In genomic region chr7:36496576-36496975, GRCh38 we compare ENCODE assay signal across 30 cellular contexts.
"Had no signal": no experiment of that assay in that cellular context is flagged by ENCODE, and none has a peak within 500 bp of the region (broad histone marks: within the 10 kb centered on the region; RNA-seq: fewer than 3 reads in every experiment).

No MANE protein-coding gene starts in this region.

- H3K27me3 ChIP-seq: MG63, SJCRH30 had no signal

- H3K36me3 ChIP-seq: MG63, SJCRH30 had no signal

- H3K4me1 Mint-ChIP-seq: activated B cell treated with CpG ODN at 0.5 μM for 24 hours; activated naive CD4-positive, alpha-beta T cell treated with anti-CD3 and anti-CD28 coated beads, Interleukin-2, amount 50 U/mL, for 24 hours had no signal

- DNase-seq: activated B cell treated with CpG ODN at 0.5 μM for 24 hours; activated CD4-positive, alpha-beta T cell treated with anti-CD3 and anti-CD28 coated beads for 1 hour; activated CD4-positive, alpha-beta T cell treated with anti-CD3 and anti-CD28 coated beads, Interleukin-2, amount 10 ng/mL, durations not matched to agents 24 days and 14 days; activated CD4-positive, alpha-beta T cell treated with anti-CD3 and anti-CD28 coated beads, Interleukin-2, amount 50 U/mL, for 48 hours; activated CD8-positive, alpha-beta memory T cell treated with anti-CD3 and anti-CD28 coated beads, Interleukin-2, amount 10 ng/mL, durations not matched to agents 7 days and 5 days; activated effector memory CD4-positive, alpha-beta T cell treated with Interleukin-2 at 50 U/mL for 16 hours; activated naive CD4-positive, alpha-beta T cell; activated T-cell treated with anti-CD3 and anti-CD28 coated beads, Interleukin-2, amount 50 U/mL, for 24 hours; amniotic stem cell; caudate nucleus; MV-4-11; NCI-H1092 treated with DMSO at 0.1 percent for 48 hours; NCI-H1436; NCI-H1694 treated with DMSO at 0.1 percent for 48 hours; NCI-H2029 treated with DMSO at 0.1 percent for 48 hours; NCI-H345; NCI-H510A; NCI-H526 treated with DMSO at 0.1 percent for 48 hours; NCI-H82; OCI-M1; Right ventricle myocardium superior; RPMI8226; SJCRH30; SK-N-SH had no signal

- ATAC-seq: activated CD8-positive, alpha-beta memory T cell treated with anti-CD3 and anti-CD28 coated beads, Interleukin-2, amount 10 ng/mL, durations not matched to agents 7 days and 5 days; Panc1 had no signal

- H3K4me3 ChIP-seq: MG63, SJCRH30 had no signal

- H3K9ac ChIP-seq: KMS-11, SK-N-SH had no signal

- H3K4me3 Mint-ChIP-seq: activated B cell treated with CpG ODN at 0.5 μM for 24 hours; activated CD4-positive, alpha-beta T cell treated with anti-CD3 and anti-CD28 coated beads, Interleukin-2, amount 10 ng/mL, durations not matched to agents 24 days and 14 days; activated CD8-positive, alpha-beta memory T cell treated with anti-CD3 and anti-CD28 coated beads, Interleukin-2, amount 10 ng/mL, durations not matched to agents 7 days and 5 days; activated naive CD4-positive, alpha-beta T cell treated with anti-CD3 and anti-CD28 coated beads, Interleukin-2, amount 50 U/mL, for 24 hours; activated T-cell treated with anti-CD3 and anti-CD28 coated beads, Interleukin-2, amount 50 U/mL, for 24 hours; activated T-helper 1 cell treated with anti-CD3 and anti-CD28 coated beads, Interleukin-12 subunit alpha, Interleukin-12 subunit beta, Interleukin-2, Interleukin-4 antibody, amounts not matched to agents 30 ng/mL and 10 ng/mL and 1 ng/mL, durations not matched to agents 14 hours and 24 hours and 36 hours; T-helper 2 cell treated with Interferon-gamma antibody and Interleukin-4, amounts not matched to agents 5 μg/mL and 100 μg/mL, for 36 hours had no signal

- H3K27ac ChIP-seq: KMS-11, SJCRH30 had no signal

- H3K4me1 ChIP-seq: SJCRH30 had no signal

- H3K4me2 ChIP-seq: KMS-11, SK-N-SH had no signal

- H3K36me3 Mint-ChIP-seq: activated CD8-positive, alpha-beta memory T cell treated with anti-CD3 and anti-CD28 coated beads, Interleukin-2, amount 10 ng/mL, durations not matched to agents 7 days and 5 days; activated naive CD4-positive, alpha-beta T cell treated with anti-CD3 and anti-CD28 coated beads, Interleukin-2, amount 50 U/mL, for 24 hours had no signal

- H3K27ac Mint-ChIP-seq: activated B cell treated with CpG ODN at 0.5 μM for 24 hours; activated CD4-positive, alpha-beta T cell treated with anti-CD3 and anti-CD28 coated beads, Interleukin-2, amount 10 ng/mL, durations not matched to agents 24 days and 14 days; activated CD8-positive, alpha-beta memory T cell treated with anti-CD3 and anti-CD28 coated beads, Interleukin-2, amount 10 ng/mL, durations not matched to agents 7 days and 5 days; activated naive CD4-positive, alpha-beta T cell treated with anti-CD3 and anti-CD28 coated beads, Interleukin-2, amount 50 U/mL, for 24 hours; activated T-cell treated with anti-CD3 and anti-CD28 coated beads, Interleukin-2, amount 50 U/mL, for 24 hours; activated T-helper 1 cell treated with anti-CD3 and anti-CD28 coated beads, Interleukin-12 subunit alpha, Interleukin-12 subunit beta, Interleukin-2, Interleukin-4 antibody, amounts not matched to agents 30 ng/mL and 10 ng/mL and 1 ng/mL, durations not matched to agents 14 hours and 24 hours and 36 hours; T-helper 2 cell treated with Interferon-gamma antibody and Interleukin-4, amounts not matched to agents 5 μg/mL and 100 μg/mL, for 36 hours had no signal

- H3K9me3 Mint-ChIP-seq: activated B cell treated with CpG ODN at 0.5 μM for 24 hours; activated CD4-positive, alpha-beta T cell treated with anti-CD3 and anti-CD28 coated beads, Interleukin-2, amount 10 ng/mL, durations not matched to agents 24 days and 14 days; activated naive CD4-positive, alpha-beta T cell treated with anti-CD3 and anti-CD28 coated beads, Interleukin-2, amount 50 U/mL, for 24 hours; activated T-cell treated with anti-CD3 and anti-CD28 coated beads, Interleukin-2, amount 50 U/mL, for 24 hours; activated T-helper 1 cell treated with anti-CD3 and anti-CD28 coated beads, Interleukin-12 subunit alpha, Interleukin-12 subunit beta, Interleukin-2, Interleukin-4 antibody, amounts not matched to agents 30 ng/mL and 10 ng/mL and 1 ng/mL, durations not matched to agents 14 hours and 24 hours and 36 hours; T-helper 2 cell treated with Interferon-gamma antibody and Interleukin-4, amounts not matched to agents 5 μg/mL and 100 μg/mL, for 36 hours had no signal

- H3K9me3 ChIP-seq: SK-N-SH had no signal
